ENCODE assay signal across 10 cellular contexts in genomic region chr17:61722398-61722797, GRCh38.
"Had no signal": no experiment of that assay in that cellular context is flagged by ENCODE, and none has a peak within 500 bp of the region (broad histone marks: within the 10 kb centered on the region; RNA-seq: fewer than 3 reads in every experiment).

No MANE protein-coding gene starts in this region.

- H3K9me3 ChIP-seq: HAP-1 had no signal

- H2AFZ ChIP-seq: GM23248, GM23338 had no signal

- H3K4me3 ChIP-seq: GM23248, GM23338, HAP-1 had no signal

- H3K4me3 Mint-ChIP-seq: GM23338, H9, HFFc6 had no signal

- H3K4me1 Mint-ChIP-seq: GM23338, H9 had no signal

- FAIRE-seq: H1 had no signal

- H3K9ac ChIP-seq: GM23248 had no signal

- ATAC-seq: GM23338, HCT116 had no signal

- H3K4me1 ChIP-seq: HAP-1 had no signal

- H3K36me3 ChIP-seq: HAP-1 had no signal

- DNase-seq: GM23248, GOT3, H7, H9, HCEC 1CT, HFFc6 had no signal

- H3K27ac ChIP-seq: GM23248 had no signal

- H3K4me2 ChIP-seq: GM23338 had no signal

- H3K27ac Mint-ChIP-seq: GM23338, H9, HFFc6 had no signal
